In the genomic region with DNA sequence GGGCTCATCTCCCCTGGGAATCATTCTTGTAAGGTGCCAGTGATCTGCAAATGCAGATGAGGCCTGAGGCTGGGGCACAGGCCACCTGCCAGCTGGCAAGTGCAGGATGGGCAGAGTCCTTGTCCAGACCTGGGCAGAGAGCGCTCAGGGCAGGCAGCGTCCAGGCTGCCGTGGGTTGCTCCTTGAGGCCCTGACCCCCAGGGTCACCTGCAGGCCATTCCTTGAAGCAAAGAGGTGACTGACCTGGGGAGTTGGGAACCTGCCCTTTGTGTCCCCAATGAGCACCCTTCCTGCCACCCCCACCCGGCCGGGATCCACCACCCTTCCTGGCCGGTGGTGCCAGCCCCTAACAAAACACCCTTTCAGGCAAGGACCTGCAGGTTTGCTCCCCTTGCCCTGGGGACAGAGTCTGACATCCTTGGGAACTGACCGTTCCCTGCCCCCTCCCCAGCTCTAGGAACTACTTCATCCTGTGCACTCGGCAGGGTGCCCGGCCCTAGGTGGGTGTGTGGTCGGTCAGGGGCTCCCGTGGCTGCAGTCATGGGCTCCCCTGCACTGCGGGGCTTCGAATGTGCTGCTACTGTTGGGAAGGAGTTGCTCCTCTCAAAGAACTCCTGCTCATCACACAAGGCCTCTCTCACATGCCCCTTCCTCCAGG, we compare ENCODE assay signal across 4 cellular contexts.
TF ChIP-seq lines count a peak whose summit lies in the region.

No MANE protein-coding gene starts in this region.

TF ChIP-seq in SK-N-SH treated with all-trans-retinoic acid at 6 μM for 48 hours, 23 proteins besides CTCF, POLR2A, EP300 and RAD21 (continues in another document):
- TF ChIP-seq ZFP3 (CRISPR knock-in tag; IDR thresholded peaks at IDR 0.05), result peak; percentile 68; the same call in 1 of the 2 replicates
- TF ChIP-seq, protein P1, sequence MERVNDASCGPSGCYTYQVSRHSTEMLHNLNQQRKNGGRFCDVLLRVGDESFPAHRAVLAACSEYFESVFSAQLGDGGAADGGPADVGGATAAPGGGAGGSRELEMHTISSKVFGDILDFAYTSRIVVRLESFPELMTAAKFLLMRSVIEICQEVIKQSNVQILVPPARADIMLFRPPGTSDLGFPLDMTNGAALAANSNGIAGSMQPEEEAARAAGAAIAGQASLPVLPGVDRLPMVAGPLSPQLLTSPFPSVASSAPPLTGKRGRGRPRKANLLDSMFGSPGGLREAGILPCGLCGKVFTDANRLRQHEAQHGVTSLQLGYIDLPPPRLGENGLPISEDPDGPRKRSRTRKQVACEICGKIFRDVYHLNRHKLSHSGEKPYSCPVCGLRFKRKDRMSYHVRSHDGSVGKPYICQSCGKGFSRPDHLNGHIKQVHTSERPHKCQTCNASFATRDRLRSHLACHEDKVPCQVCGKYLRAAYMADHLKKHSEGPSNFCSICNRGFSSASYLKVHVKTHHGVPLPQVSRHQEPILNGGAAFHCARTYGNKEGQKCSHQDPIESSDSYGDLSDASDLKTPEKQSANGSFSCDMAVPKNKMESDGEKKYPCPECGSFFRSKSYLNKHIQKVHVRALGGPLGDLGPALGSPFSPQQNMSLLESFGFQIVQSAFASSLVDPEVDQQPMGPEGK (CRISPR knock-in tag; IDR thresholded peaks at IDR 0.05; ENCODE audit: borderline replicate concordance), result no peak
- no peak for TF ChIP-seq BACH2 (CRISPR knock-in tag; IDR thresholded peaks at IDR 0.05; ENCODE audit: borderline replicate concordance)
- TF ChIP-seq, protein P2, sequence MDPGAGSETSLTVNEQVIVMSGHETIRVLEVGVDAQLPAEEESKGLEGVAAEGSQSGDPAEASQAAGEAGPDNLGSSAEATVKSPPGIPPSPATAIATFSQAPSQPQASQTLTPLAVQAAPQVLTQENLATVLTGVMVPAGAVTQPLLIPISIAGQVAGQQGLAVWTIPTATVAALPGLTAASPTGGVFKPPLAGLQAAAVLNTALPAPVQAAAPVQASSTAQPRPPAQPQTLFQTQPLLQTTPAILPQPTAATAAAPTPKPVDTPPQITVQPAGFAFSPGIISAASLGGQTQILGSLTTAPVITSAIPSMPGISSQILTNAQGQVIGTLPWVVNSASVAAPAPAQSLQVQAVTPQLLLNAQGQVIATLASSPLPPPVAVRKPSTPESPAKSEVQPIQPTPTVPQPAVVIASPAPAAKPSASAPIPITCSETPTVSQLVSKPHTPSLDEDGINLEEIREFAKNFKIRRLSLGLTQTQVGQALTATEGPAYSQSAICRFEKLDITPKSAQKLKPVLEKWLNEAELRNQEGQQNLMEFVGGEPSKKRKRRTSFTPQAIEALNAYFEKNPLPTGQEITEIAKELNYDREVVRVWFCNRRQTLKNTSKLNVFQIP (CRISPR knock-in tag; IDR thresholded peaks at IDR 0.05; ENCODE audit: borderline replicate concordance, low read depth), result no peak

TF ChIP-seq in SK-N-SH, 30 proteins besides CTCF, POLR2A, EP300 and RAD21:
- TF ChIP-seq NFIC (IDR thresholded peaks at IDR 0.05; ENCODE audit: borderline replicate concordance) (no peak), SMC3 (IDR thresholded peaks at IDR 0.05; ENCODE audit: low read depth, low read length) (no peak), TEAD4 (IDR thresholded peaks at IDR 0.05; ENCODE audit: borderline replicate concordance, insufficient read depth) (no peak), GATA2 (CRISPR knock-in tag; IDR thresholded peaks at IDR 0.05) (no peak), SIN3A (IDR thresholded peaks at IDR 0.05; ENCODE audit: borderline replicate concordance, low read depth, low read length) (no peak), MEF2A (IDR thresholded peaks at IDR 0.05; ENCODE audit: borderline replicate concordance, low read depth) (no peak), FOSL2 (IDR thresholded peaks at IDR 0.05; ENCODE audit: borderline replicate concordance, low read depth) (no peak), YY1 (IDR thresholded peaks at IDR 0.05; ENCODE audit: low read depth) (no peak), POLR2AphosphoS5 (IDR thresholded peaks at IDR 0.05; ENCODE audit: low read depth, low read length) (no peak)
- TF ChIP-seq, protein P3, sequence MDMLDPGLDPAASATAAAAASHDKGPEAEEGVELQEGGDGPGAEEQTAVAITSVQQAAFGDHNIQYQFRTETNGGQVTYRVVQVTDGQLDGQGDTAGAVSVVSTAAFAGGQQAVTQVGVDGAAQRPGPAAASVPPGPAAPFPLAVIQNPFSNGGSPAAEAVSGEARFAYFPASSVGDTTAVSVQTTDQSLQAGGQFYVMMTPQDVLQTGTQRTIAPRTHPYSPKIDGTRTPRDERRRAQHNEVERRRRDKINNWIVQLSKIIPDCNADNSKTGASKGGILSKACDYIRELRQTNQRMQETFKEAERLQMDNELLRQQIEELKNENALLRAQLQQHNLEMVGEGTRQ (IDR thresholded peaks at IDR 0.05; ENCODE audit: borderline replicate concordance, low read depth, low read length), result no peak
- TF ChIP-seq, protein P4, sequence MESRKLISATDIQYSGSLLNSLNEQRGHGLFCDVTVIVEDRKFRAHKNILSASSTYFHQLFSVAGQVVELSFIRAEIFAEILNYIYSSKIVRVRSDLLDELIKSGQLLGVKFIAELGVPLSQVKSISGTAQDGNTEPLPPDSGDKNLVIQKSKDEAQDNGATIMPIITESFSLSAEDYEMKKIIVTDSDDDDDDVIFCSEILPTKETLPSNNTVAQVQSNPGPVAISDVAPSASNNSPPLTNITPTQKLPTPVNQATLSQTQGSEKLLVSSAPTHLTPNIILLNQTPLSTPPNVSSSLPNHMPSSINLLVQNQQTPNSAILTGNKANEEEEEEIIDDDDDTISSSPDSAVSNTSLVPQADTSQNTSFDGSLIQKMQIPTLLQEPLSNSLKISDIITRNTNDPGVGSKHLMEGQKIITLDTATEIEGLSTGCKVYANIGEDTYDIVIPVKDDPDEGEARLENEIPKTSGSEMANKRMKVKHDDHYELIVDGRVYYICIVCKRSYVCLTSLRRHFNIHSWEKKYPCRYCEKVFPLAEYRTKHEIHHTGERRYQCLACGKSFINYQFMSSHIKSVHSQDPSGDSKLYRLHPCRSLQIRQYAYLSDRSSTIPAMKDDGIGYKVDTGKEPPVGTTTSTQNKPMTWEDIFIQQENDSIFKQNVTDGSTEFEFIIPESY (IDR thresholded peaks at IDR 0.05; ENCODE audit: borderline replicate concordance, low read depth), result no peak

TF ChIP-seq in liver, 16 proteins besides CTCF, POLR2A, EP300 and RAD21:
- peak; percentile 54 to 74 for TF ChIP-seq HNF4A (conservative IDR thresholded peaks at IDR 0.05)
- TF ChIP-seq RXRA (IDR thresholded peaks at IDR 0.05), result peak; percentile 23 to 64
- TF ChIP-seq EGR1 (IDR thresholded peaks at IDR 0.05; ENCODE audit: low read depth in 2 of 2), result no peak

TF ChIP-seq in HepG2, 621 proteins besides CTCF, POLR2A, EP300 and RAD21:
- TF ChIP-seq ZBTB38 (CRISPR knock-in tag; IDR thresholded peaks at IDR 0.05) (no peak), ZNF296 (CRISPR knock-in tag; conservative IDR thresholded peaks at IDR 0.05) (no peak), TCF12 (IDR thresholded peaks at IDR 0.05) (no peak), TCF12 (CRISPR knock-in tag; IDR thresholded peaks at IDR 0.05) (no peak)
- TF ChIP-seq, protein P5, sequence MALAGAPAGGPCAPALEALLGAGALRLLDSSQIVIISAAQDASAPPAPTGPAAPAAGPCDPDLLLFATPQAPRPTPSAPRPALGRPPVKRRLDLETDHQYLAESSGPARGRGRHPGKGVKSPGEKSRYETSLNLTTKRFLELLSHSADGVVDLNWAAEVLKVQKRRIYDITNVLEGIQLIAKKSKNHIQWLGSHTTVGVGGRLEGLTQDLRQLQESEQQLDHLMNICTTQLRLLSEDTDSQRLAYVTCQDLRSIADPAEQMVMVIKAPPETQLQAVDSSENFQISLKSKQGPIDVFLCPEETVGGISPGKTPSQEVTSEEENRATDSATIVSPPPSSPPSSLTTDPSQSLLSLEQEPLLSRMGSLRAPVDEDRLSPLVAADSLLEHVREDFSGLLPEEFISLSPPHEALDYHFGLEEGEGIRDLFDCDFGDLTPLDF (CRISPR knock-in tag; IDR thresholded peaks at IDR 0.05), result no peak
TF ChIP-seq in HepG2: peak in this region for 0.
